Comparison of ENCODE assay signal across 28 cellular contexts in the genomic region with DNA sequence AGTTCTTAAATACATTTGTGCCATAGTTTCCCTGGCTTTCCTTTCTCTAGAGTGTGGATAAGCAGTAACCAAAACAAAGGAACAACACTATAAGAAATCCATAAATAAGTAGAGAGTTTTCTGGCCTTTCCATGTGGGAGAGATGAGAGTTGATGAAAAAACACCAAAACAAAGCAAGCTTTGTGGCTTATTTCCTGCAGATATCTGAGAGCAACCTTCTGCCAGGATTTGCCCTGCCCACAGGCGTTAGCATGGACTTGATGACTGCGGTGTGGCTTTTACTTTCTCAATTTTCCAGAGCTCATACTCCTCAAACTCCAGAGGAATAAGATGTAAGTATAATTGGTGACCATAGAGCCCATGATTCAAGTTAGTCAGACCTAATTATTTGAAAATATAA.
"Had no signal": no experiment of that assay in that cellular context is flagged by ENCODE, and none has a peak within 500 bp of the region (broad histone marks: within the 10 kb centered on the region; RNA-seq: fewer than 3 reads in every experiment).

No MANE protein-coding gene starts in this region.

- H3K36me3 ChIP-seq: breast epithelium, SJCRH30 had no signal

- H3K4me3 ChIP-seq: breast epithelium, SJCRH30 had no signal

- H3K9me3 Mint-ChIP-seq: activated naive CD4-positive, alpha-beta T cell treated with anti-CD3 and anti-CD28 coated beads, Interleukin-2, amount 10 ng/mL, durations not matched to agents 7 days and 5 days; activated naive CD8-positive, alpha-beta T cell treated with anti-CD3 and anti-CD28 coated beads for 36 hours; activated T-cell treated with anti-CD3 and anti-CD28 coated beads, Interleukin-2, amount 50 U/mL, for 24 hours; T-helper 1 cell treated with Interleukin-12 subunit alpha and Interleukin-12 subunit beta and Interleukin-4 antibody, amounts not matched to agents 30 μg/mL and 1 μg/mL, for 36 hours had no signal

- H3K27ac ChIP-seq: breast epithelium, SJCRH30 had no signal

- H3K27me3 Mint-ChIP-seq: activated CD8-positive, alpha-beta memory T cell treated with anti-CD3 and anti-CD28 coated beads, Interleukin-2, amount 10 ng/mL, durations not matched to agents 7 days and 5 days; activated naive CD4-positive, alpha-beta T cell treated with anti-CD3 and anti-CD28 coated beads, Interleukin-2, amount 10 ng/mL, durations not matched to agents 7 days and 5 days; activated naive CD8-positive, alpha-beta T cell treated with anti-CD3 and anti-CD28 coated beads for 36 hours; activated T-cell treated with anti-CD3 and anti-CD28 coated beads, Interleukin-2, amount 50 U/mL, for 24 hours had no signal

- H3K4me3 Mint-ChIP-seq: activated CD8-positive, alpha-beta memory T cell treated with anti-CD3 and anti-CD28 coated beads, Interleukin-2, amount 10 ng/mL, durations not matched to agents 7 days and 5 days; activated CD8-positive, alpha-beta T cell treated with anti-CD3 and anti-CD28 coated beads, Interleukin-2, amount 10 ng/mL, durations not matched to agents 7 days and 5 days; activated naive CD4-positive, alpha-beta T cell treated with anti-CD3 and anti-CD28 coated beads, Interleukin-2, amount 10 ng/mL, durations not matched to agents 7 days and 5 days; activated naive CD8-positive, alpha-beta T cell treated with anti-CD3 and anti-CD28 coated beads for 36 hours; activated T-cell treated with anti-CD3 and anti-CD28 coated beads, Interleukin-2, amount 50 U/mL, for 24 hours; T-helper 1 cell treated with Interleukin-12 subunit alpha and Interleukin-12 subunit beta and Interleukin-4 antibody, amounts not matched to agents 30 μg/mL and 1 μg/mL, for 36 hours; WTC11 had no signal

- H3K27me3 ChIP-seq: breast epithelium, SJCRH30 had no signal

- H3K27ac Mint-ChIP-seq: activated CD8-positive, alpha-beta memory T cell treated with anti-CD3 and anti-CD28 coated beads, Interleukin-2, amount 10 ng/mL, durations not matched to agents 7 days and 5 days; activated CD8-positive, alpha-beta T cell treated with anti-CD3 and anti-CD28 coated beads, Interleukin-2, amount 10 ng/mL, durations not matched to agents 7 days and 5 days; activated naive CD4-positive, alpha-beta T cell treated with anti-CD3 and anti-CD28 coated beads, Interleukin-2, amount 10 ng/mL, durations not matched to agents 7 days and 5 days; activated naive CD8-positive, alpha-beta T cell treated with anti-CD3 and anti-CD28 coated beads for 36 hours; activated T-cell treated with anti-CD3 and anti-CD28 coated beads, Interleukin-2, amount 50 U/mL, for 24 hours; T-helper 1 cell treated with Interleukin-12 subunit alpha and Interleukin-12 subunit beta and Interleukin-4 antibody, amounts not matched to agents 30 μg/mL and 1 μg/mL, for 36 hours; WTC11 had no signal

- DNase-seq: activated CD4-positive, alpha-beta T cell treated with anti-CD3 and anti-CD28 coated beads for 48 hours; activated CD4-positive, alpha-beta T cell treated with anti-CD3 and anti-CD28 coated beads, Interleukin-2, amount 50 U/mL, for 4 hours; activated CD4-positive, CD25-positive, alpha-beta regulatory T cell treated with anti-CD3 and anti-CD28 coated beads, Interleukin-2, amount 50 U/mL, for 72 hours; activated CD8-positive, alpha-beta memory T cell treated with anti-CD3 and anti-CD28 coated beads, Interleukin-2, amount 10 ng/mL, durations not matched to agents 7 days and 5 days; activated CD8-positive, alpha-beta T cell treated with anti-CD3 and anti-CD28 coated beads, Interleukin-2, amount 10 ng/mL, durations not matched to agents 7 days and 5 days; activated gamma-delta T cell treated with Interleukin-2 at 50 U/mL for 16 hours; activated naive CD4-positive, alpha-beta T cell treated with anti-CD3 and anti-CD28 coated beads, Interleukin-2, amount 10 ng/mL, durations not matched to agents 7 days and 5 days; activated naive CD8-positive, alpha-beta T cell treated with anti-CD3 and anti-CD28 coated beads for 36 hours; activated T-cell treated with anti-CD3 and anti-CD28 coated beads, Interleukin-2, amount 50 U/mL, for 24 hours; caudate nucleus; Kasumi-1; MV-4-11; NCI-H1092 treated with DMSO at 0.1 percent for 48 hours; NCI-H1694; NCI-H2029; NCI-H2107; NCI-H2171 treated with DMSO at 0.1 percent for 48 hours; NCI-H226; NCI-H526; NCI-H82; RPMI8226; SW 1271 had no signal

- ATAC-seq: activated CD8-positive, alpha-beta memory T cell treated with anti-CD3 and anti-CD28 coated beads, Interleukin-2, amount 10 ng/mL, durations not matched to agents 7 days and 5 days; activated CD8-positive, alpha-beta T cell treated with anti-CD3 and anti-CD28 coated beads, Interleukin-2, amount 10 ng/mL, durations not matched to agents 7 days and 5 days; Right ventricle myocardium inferior; SK-N-SH treated with all-trans-retinoic acid at 6 μM for 48 hours; WTC11 had no signal

- H3K9me3 ChIP-seq: SJCRH30 had no signal

- H3K4me1 Mint-ChIP-seq: activated CD8-positive, alpha-beta memory T cell treated with anti-CD3 and anti-CD28 coated beads, Interleukin-2, amount 10 ng/mL, durations not matched to agents 7 days and 5 days; activated naive CD4-positive, alpha-beta T cell treated with anti-CD3 and anti-CD28 coated beads, Interleukin-2, amount 10 ng/mL, durations not matched to agents 7 days and 5 days; activated naive CD8-positive, alpha-beta T cell treated with anti-CD3 and anti-CD28 coated beads for 36 hours had no signal

- H3K4me1 ChIP-seq: breast epithelium, SJCRH30 had no signal

- H3K36me3 Mint-ChIP-seq: activated CD8-positive, alpha-beta memory T cell treated with anti-CD3 and anti-CD28 coated beads, Interleukin-2, amount 10 ng/mL, durations not matched to agents 7 days and 5 days; activated naive CD4-positive, alpha-beta T cell treated with anti-CD3 and anti-CD28 coated beads, Interleukin-2, amount 10 ng/mL, durations not matched to agents 7 days and 5 days; activated naive CD8-positive, alpha-beta T cell treated with anti-CD3 and anti-CD28 coated beads for 36 hours had no signal
